9 cellular contexts compared by ENCODE assay signal in the genomic region with DNA sequence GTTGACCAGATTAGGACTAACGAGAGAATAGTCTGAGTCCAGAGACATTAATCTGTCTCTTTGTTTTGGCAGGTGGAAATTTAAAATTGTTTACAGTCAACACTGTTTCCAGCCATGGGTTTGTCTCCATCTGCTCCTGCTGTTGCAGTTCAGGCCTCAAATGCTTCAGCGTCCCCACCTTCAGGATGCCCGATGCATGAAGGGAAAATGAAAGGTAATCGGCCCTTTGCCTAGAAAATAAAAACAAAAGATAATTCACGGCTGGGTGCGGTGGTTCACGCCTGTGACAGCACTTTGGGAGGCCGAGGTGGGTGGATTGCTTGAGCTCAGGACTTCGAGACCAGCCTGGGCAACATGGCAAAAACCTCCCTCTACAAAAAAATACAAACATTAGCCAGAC. TPM values are rescaled to one million over a fixed set of nuclear protein-coding genes. Genes with fewer than 3 reads are reported as not detected.
DNase-seq lines count a peak whose midpoint lies in the region; ATAC-seq, FAIRE-seq and TF ChIP-seq lines count a peak whose summit lies in the region.
"Had no signal": no experiment of that assay in that cellular context is flagged by ENCODE, and none has a peak within 500 bp of the region (broad histone marks: within the 10 kb centered on the region; RNA-seq: fewer than 3 reads in every experiment).

No MANE protein-coding gene starts in this region.

- ATAC-seq in effector memory CD8-positive, alpha-beta T cell (replicated peaks) = no peak
- no peak for ATAC-seq in HG03342 (IDR thresholded peaks at IDR 0.05; ENCODE audit: unreplicated experiment)

- H3K4me2 ChIP-seq in BLaER1 (peak overlapping the region; percentile 71), MM.1S (ENCODE audit: low read depth, low read length) (peak overlapping the region; percentile 78)

- H3K4me1 Mint-ChIP-seq in effector memory CD8-positive, alpha-beta T cell (ENCODE audit: low read depth in 2 of 2) = peaks cover 12 to 18% of the 10 kb centered on the region in 2 donors
- H3K4me1 Mint-ChIP-seq in nephron progenitor cell = peaks cover 21% of the 10 kb centered on the region

- peaks cover 54% of the 10 kb centered on the region for H3K79me2 ChIP-seq in MM.1S (ENCODE audit: low read length)

- H3K4me3 ChIP-seq in BLaER1 (peak overlapping the region; percentile 77), MM.1S (ENCODE audit: low read length) (peak overlapping the region; percentile 81)

- DNase-seq in MM.1S (peak; percentile 14), nephron progenitor cell (no peak), NCI-H146 treated with DMSO at 0.1 percent for 48 hours (lab: John Stamatoyannopoulos, UW; ENCODE audit: unreplicated experiment) (no peak), H4 (ENCODE audit: low spot score) (no peak), GM19239 (ENCODE audit: insufficient read length, low spot score) (no peak)
- DNase-seq in effector memory CD8-positive, alpha-beta T cell = no peak
- DNase-seq: NCI-H524 treated with DMSO at 0.1 percent for 48 hours had no signal

- no peak for FAIRE-seq in GM19239 (lab: Jason Lieb, UNC)

- H3K9me3 Mint-ChIP-seq in effector memory CD8-positive, alpha-beta T cell = no peaks in the 10 kb centered on the region
- H3K9me3 Mint-ChIP-seq in nephron progenitor cell = peaks cover 23% of the 10 kb centered on the region

- H3K9me3 ChIP-seq in BLaER1 = peaks cover 4% of the 10 kb centered on the region; the same call in 1 of the 2 replicates
- no peaks in the 10 kb centered on the region for H3K9me3 ChIP-seq in MM.1S (replicated peaks; ENCODE audit: insufficient read depth, low read length)

- H3K36me3 Mint-ChIP-seq in effector memory CD8-positive, alpha-beta T cell (ENCODE audit: insufficient read depth) = peaks cover 34% of the 10 kb centered on the region
- peaks cover 20% of the 10 kb centered on the region for H3K36me3 Mint-ChIP-seq in nephron progenitor cell (ENCODE audit: low read depth)

- H3K9me2 ChIP-seq in MM.1S (replicated peaks; ENCODE audit: insufficient read depth, low read length) = no peaks in the 10 kb centered on the region

- H3F3A ChIP-seq in MM.1S (ENCODE audit: insufficient read depth, low read length) = peaks cover 25% of the 10 kb centered on the region

- H3K4me3 Mint-ChIP-seq in effector memory CD8-positive, alpha-beta T cell = peak overlapping the region in 1 of 2 donors; percentile 96
- H3K4me3 Mint-ChIP-seq in nephron progenitor cell = no peak overlapping the region

- no peaks in the 10 kb centered on the region for H3K27me3 Mint-ChIP-seq in effector memory CD8-positive, alpha-beta T cell
- no peaks in the 10 kb centered on the region for H3K27me3 Mint-ChIP-seq in nephron progenitor cell (ENCODE audit: low read depth, poor library complexity)

- H3K27me3 ChIP-seq in BLaER1 (peaks cover 83% of the 10 kb centered on the region), MM.1S (replicated peaks; ENCODE audit: insufficient read depth, low read length) (no peaks in the 10 kb centered on the region)

- H2AFZ ChIP-seq in MM.1S (ENCODE audit: low read length) = no peak overlapping the region

- no peak for TF ChIP-seq CTCF in MM.1S (IDR thresholded peaks at IDR 0.05; ENCODE audit: low read length)
- no peak for TF ChIP-seq CTCF in nephron progenitor cell (IDR thresholded peaks at IDR 0.05)

- H3K9ac ChIP-seq in BLaER1 = peak overlapping the region; percentile 84
- H3K9ac ChIP-seq in MM.1S (ENCODE audit: low read length) = peak overlapping the region; percentile 98

- H4K20me1 ChIP-seq in BLaER1 (peaks cover 46% of the 10 kb centered on the region), MM.1S (ENCODE audit: insufficient read depth, low read length) (no peaks in the 10 kb centered on the region)

- H3K27ac Mint-ChIP-seq in effector memory CD8-positive, alpha-beta T cell = peak overlapping the region; percentile 95 to 98
- H3K27ac Mint-ChIP-seq in nephron progenitor cell = peak overlapping the region; percentile 37

- 0 out of 2 replicates have a peak overlapping the region, but pooled peaks have one; percentile 85 for H3K27ac ChIP-seq in BLaER1
- H3K27ac ChIP-seq in MM.1S (ENCODE audit: low read length) = peak overlapping the region; percentile 94

- peaks cover 31% of the 10 kb centered on the region for H3K4me1 ChIP-seq in BLaER1
- peaks cover 21% of the 10 kb centered on the region for H3K4me1 ChIP-seq in MM.1S (ENCODE audit: low read length)

- H3K36me3 ChIP-seq in BLaER1 (peaks cover 34% of the 10 kb centered on the region), MM.1S (replicated peaks; ENCODE audit: insufficient read depth, low read length) (no peaks in the 10 kb centered on the region)

RNA-seq across cellular contexts. Expression of a gene that starts 0.8 kb away (rescaled TPM):
- 19.9 and 38.1 TPM in 2 replicates for total RNA-seq in H4 (2014; rRNA removed; shearing (Covaris generic))
